ENCODE assay signal across 8 cellular contexts in the genomic region with DNA sequence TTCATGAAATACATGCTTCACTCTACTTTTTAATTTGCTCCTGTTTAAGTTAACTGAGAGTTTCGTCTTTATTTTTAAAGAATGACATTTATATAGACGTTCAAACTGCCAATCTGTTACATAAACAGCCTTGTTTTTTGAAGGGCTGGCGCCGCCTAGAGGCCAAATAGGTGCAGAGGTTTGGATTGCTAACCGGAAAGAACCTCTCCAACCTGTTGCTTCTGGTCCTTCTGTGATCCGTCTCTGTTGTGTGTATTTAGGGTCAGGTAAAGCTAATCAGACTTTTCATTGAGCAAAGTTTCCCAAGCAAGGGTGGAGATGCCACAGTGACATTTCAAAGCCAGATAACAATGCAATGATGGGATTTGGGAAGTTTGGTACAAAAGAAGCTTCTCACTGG. TPM values are rescaled to one million over a fixed set of nuclear protein-coding genes. Genes with fewer than 3 reads are reported as not detected.
DNase-seq lines count a peak whose midpoint lies in the region; ATAC-seq and TF ChIP-seq lines count a peak whose summit lies in the region.

No MANE protein-coding gene starts in this region.

- DNase-seq in GM10266 (ENCODE audit: extremely low spot score) = peak; percentile 82
- DNase-seq in HEK293T (ENCODE audit: extremely low spot score) = peak; percentile 58
- DNase-seq in NCI-H1092 treated with DMSO at 0.1 percent for 48 hours (lab: John Stamatoyannopoulos, UW) = peak; percentile 80
- peak; percentile 78 for DNase-seq in SW480 (ENCODE audit: low spot score)
- peak; percentile 93 for DNase-seq in adipocyte (ENCODE audit: low read depth)
- peak; percentile 90 for DNase-seq in left ventricle myocardium superior
- peak; percentile 89 for DNase-seq in sciatic nerve (ENCODE audit: low spot score)

- peak; percentile 90 for TF ChIP-seq CTCF in GM10266 (IDR thresholded peaks at IDR 0.05; ENCODE audit: control insufficient read depth, insufficient read depth, low read depth, missing control alignments)

- CTCF ChIA-PET in HEK293T (lab: Yijun Ruan, JAX) = interaction anchor here (0.7 to 1.8 kb wide), 4 partner anchors 11 to 103 kb away, joined by 3 to 8 read pairs (median 4); no protein-coding TSS in a partner anchor

- H3K4me3 ChIP-seq in adipocyte (ENCODE audit: low read length) = peak overlapping the region; percentile 48

- POLR2A ChIA-PET in HEK293T (lab: Yijun Ruan, JAX) = interaction anchor here (1.0 kb wide), 1 partner anchor 24 kb away, joined by 3 read pairs; no protein-coding TSS in a partner anchor

- ATAC-seq in left ventricle myocardium superior = peak; percentile 45
- peak; percentile 85 for ATAC-seq in sciatic nerve
- no peak for ATAC-seq in HG03196 (IDR thresholded peaks at IDR 0.05; ENCODE audit: unreplicated experiment)

- intact Hi-C loops in left ventricle myocardium superior (cut with micrococcal nuclease) (loop anchor here (2.0 to 5.0 kb wide), 2 partner anchors 25 to 607 kb away; no protein-coding TSS in a partner anchor), sciatic nerve (cut with DNase I) (no loop called here)

- H3K9me3 ChIP-seq in adipocyte (ENCODE audit: control insufficient read depth, low read length) = no peaks in the 10 kb centered on the region

- peaks cover 22% of the 10 kb centered on the region for H3K4me1 ChIP-seq in adipocyte (ENCODE audit: control insufficient read depth, insufficient read depth, low read length)

- no peaks in the 10 kb centered on the region for H3K27me3 ChIP-seq in adipocyte (replicated peaks; ENCODE audit: control insufficient read depth, insufficient read depth, low read length)

- no peaks in the 10 kb centered on the region for H3K36me3 ChIP-seq in adipocyte (ENCODE audit: control insufficient read depth, insufficient read depth, low read length, severe bottlenecking)

- H3K9ac ChIP-seq in adipocyte (ENCODE audit: low read length) = peak overlapping the region; percentile 17

TF ChIP-seq in HEK293T, 16 proteins besides CTCF, POLR2A, EP300 and RAD21:
- TF ChIP-seq CTBP1 (IDR thresholded peaks at IDR 0.05; ENCODE audit: borderline replicate concordance) = no peak
- TF ChIP-seq, protein P1, sequence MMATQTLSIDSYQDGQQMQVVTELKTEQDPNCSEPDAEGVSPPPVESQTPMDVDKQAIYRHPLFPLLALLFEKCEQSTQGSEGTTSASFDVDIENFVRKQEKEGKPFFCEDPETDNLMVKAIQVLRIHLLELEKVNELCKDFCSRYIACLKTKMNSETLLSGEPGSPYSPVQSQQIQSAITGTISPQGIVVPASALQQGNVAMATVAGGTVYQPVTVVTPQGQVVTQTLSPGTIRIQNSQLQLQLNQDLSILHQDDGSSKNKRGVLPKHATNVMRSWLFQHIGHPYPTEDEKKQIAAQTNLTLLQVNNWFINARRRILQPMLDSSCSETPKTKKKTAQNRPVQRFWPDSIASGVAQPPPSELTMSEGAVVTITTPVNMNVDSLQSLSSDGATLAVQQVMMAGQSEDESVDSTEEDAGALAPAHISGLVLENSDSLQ (IDR thresholded peaks at IDR 0.05) = peak; percentile 64; the same call in 1 of the 2 replicates
TF ChIP-seq in HEK293T: peak in this region for 1.

RNA-seq across cellular contexts. Expression of a gene that starts 39.5 kb away (rescaled TPM):
- total RNA-seq in left ventricle myocardium superior (3.7 TPM), sciatic nerve (20.8 TPM)
